Comparison of ENCODE assay signal across 1 cellular context in genomic region chr12:52246720-52247621, GRCh38.
TF ChIP-seq lines count a peak whose summit lies in the region.

No MANE protein-coding gene starts in this region.

TF ChIP-seq in HEK293, 187 proteins besides CTCF, POLR2A, EP300 and RAD21 (continued from another document):
- TF ChIP-seq ZNF398 (tag by site-specific recombination; IDR thresholded peaks at IDR 0.05) (peak; percentile 74), ZNF792 (tag by site-specific recombination; IDR thresholded peaks at IDR 0.05) (no peak), ZBTB26 (tag by site-specific recombination; optimal IDR thresholded peaks at IDR 0.05) (no peak), ZBTB17 (tag by site-specific recombination; IDR thresholded peaks at IDR 0.05) (peak; percentile 73), ZNF174 (tag by site-specific recombination; IDR thresholded peaks at IDR 0.05) (no peak), ZNF560 (tag by site-specific recombination; IDR thresholded peaks at IDR 0.05; ENCODE audit: borderline replicate concordance) (no peak), ZEB2 (tag by site-specific recombination; IDR thresholded peaks at IDR 0.05) (peak; percentile 79), ZNF654 (tag by site-specific recombination; IDR thresholded peaks at IDR 0.05; ENCODE audit: low read depth) (no peak), ZNF324 (tag by site-specific recombination; IDR thresholded peaks at IDR 0.05) (peak; percentile 42; the same call in 1 of the 2 replicates), ZNF768 (tag by site-specific recombination; IDR thresholded peaks at IDR 0.05) (0 out of 2 replicates have a peak, but pooled peaks have one; percentile 56), ZNF558 (tag by site-specific recombination; IDR thresholded peaks at IDR 0.05) (no peak), ZNF600 (tag by site-specific recombination; IDR thresholded peaks at IDR 0.05) (peak; percentile 33; the same call in 1 of the 2 replicates), ZNF521 (tag by site-specific recombination; IDR thresholded peaks at IDR 0.05) (no peak), PATZ1 (tag by site-specific recombination; IDR thresholded peaks at IDR 0.05) (0 out of 2 replicates have a peak, but pooled peaks have one; percentile 22), ZNF692 (tag by site-specific recombination; IDR thresholded peaks at IDR 0.05) (0 out of 2 replicates have a peak, but pooled peaks have one; percentile 62), ZBTB21 (tag by site-specific recombination; IDR thresholded peaks at IDR 0.05) (0 out of 2 replicates have a peak, but pooled peaks have one; percentile 17), ZNF24 (tag by site-specific recombination; IDR thresholded peaks at IDR 0.05) (peak; percentile 61; the same call in 1 of the 2 replicates), ZFHX2 (tag by site-specific recombination; conservative IDR thresholded peaks at IDR 0.05) (peak; percentile 53), KLF17 (tag by site-specific recombination; IDR thresholded peaks at IDR 0.05) (peak; percentile 67; the same call in 1 of the 2 replicates), ZNF629 (tag by site-specific recombination; IDR thresholded peaks at IDR 0.05) (peak; percentile 69), KLF7 (tag by site-specific recombination; IDR thresholded peaks at IDR 0.05; ENCODE audit: borderline replicate concordance) (no peak), WT1 (tag by site-specific recombination; IDR thresholded peaks at IDR 0.05) (peak; percentile 42; the same call in 1 of the 2 replicates)
- TF ChIP-seq, protein P1, sequence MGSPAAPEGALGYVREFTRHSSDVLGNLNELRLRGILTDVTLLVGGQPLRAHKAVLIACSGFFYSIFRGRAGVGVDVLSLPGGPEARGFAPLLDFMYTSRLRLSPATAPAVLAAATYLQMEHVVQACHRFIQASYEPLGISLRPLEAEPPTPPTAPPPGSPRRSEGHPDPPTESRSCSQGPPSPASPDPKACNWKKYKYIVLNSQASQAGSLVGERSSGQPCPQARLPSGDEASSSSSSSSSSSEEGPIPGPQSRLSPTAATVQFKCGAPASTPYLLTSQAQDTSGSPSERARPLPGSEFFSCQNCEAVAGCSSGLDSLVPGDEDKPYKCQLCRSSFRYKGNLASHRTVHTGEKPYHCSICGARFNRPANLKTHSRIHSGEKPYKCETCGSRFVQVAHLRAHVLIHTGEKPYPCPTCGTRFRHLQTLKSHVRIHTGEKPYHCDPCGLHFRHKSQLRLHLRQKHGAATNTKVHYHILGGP (tag by site-specific recombination; IDR thresholded peaks at IDR 0.05) = no peak
- TF ChIP-seq, protein P2, sequence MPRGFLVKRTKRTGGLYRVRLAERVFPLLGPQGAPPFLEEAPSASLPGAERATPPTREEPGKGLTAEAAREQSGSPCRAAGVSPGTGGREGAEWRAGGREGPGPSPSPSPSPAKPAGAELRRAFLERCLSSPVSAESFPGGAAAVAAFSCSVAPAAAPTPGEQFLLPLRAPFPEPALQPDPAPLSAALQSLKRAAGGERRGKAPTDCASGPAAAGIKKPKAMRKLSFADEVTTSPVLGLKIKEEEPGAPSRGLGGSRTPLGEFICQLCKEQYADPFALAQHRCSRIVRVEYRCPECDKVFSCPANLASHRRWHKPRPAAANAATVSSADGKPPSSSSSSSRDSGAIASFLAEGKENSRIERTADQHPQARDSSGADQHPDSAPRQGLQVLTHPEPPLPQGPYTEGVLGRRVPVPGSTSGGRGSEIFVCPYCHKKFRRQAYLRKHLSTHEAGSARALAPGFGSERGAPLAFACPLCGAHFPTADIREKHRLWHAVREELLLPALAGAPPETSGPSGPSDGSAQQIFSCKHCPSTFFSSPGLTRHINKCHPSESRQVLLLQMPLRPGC (tag by site-specific recombination; IDR thresholded peaks at IDR 0.05) = peak; percentile 16; the same call in 1 of the 2 replicates
TF ChIP-seq in HEK293: peak in this region for 28.
